Comparison of ENCODE assay signal across 35 cellular contexts in the genomic region with DNA sequence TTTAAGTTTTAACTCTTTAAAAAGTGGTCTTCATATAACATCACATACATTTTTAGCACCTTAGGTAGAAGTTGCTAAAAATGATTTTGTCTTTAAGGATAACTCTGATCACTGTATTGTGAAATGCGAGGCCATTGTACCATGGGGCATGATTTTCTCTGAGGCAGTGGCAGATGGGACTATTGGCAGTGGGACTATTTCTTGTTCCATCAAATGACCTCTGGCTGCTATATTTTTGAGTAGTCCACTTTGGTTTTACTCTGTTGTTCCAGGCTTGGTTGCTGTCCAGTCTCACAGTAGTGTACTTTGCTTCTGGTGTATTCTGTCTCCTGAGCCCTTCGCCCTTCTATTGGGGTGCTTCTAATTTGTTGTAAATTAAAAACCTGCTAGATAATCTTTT.
"Had no signal": no experiment of that assay in that cellular context is flagged by ENCODE, and none has a peak within 500 bp of the region (broad histone marks: within the 10 kb centered on the region; RNA-seq: fewer than 3 reads in every experiment).

No MANE protein-coding gene starts in this region.

- H3K27ac Mint-ChIP-seq: activated naive CD4-positive, alpha-beta T cell treated with anti-CD3 and anti-CD28 coated beads for 36 hours; activated naive CD4-positive, alpha-beta T cell treated with anti-CD3 and anti-CD28 coated beads, Interleukin-2, amount 10 ng/mL, durations not matched to agents 7 days and 5 days; activated naive CD4-positive, alpha-beta T cell treated with anti-CD3 and anti-CD28 coated beads, Interleukin-2, amount 50 U/mL, for 24 hours; activated naive CD4-positive, alpha-beta T cell treated with anti-CD3 and anti-CD28 coated beads, Interleukin-2, amount 50 U/mL, for 72 hours; activated naive CD8-positive, alpha-beta T cell; activated naive CD8-positive, alpha-beta T cell treated with anti-CD3 and anti-CD28 coated beads for 36 hours; activated naive CD8-positive, alpha-beta T cell treated with anti-CD3 and anti-CD28 coated beads, Interleukin-2, amount 10 ng/mL, durations not matched to agents 7 days and 5 days; activated naive CD8-positive, alpha-beta T cell treated with anti-CD3 and anti-CD28 coated beads, Interleukin-2, amount 50 U/mL, for 24 hours; activated T-cell treated with anti-CD3 and anti-CD28 coated beads, Interleukin-2, amount 50 U/mL, for 24 hours; activated T-cell treated with anti-CD3 and anti-CD28 coated beads, Interleukin-2, amount 50 U/mL, for 72 hours; activated T-helper 1 cell treated with anti-CD3 and anti-CD28 coated beads, Interleukin-12 subunit alpha, Interleukin-12 subunit beta, Interleukin-2, Interleukin-4 antibody, amounts not matched to agents 30 ng/mL and 10 ng/mL and 1 ng/mL, durations not matched to agents 14 hours and 24 hours and 36 hours; activated T-helper 17 cell treated with anti-CD3 and anti-CD28 coated beads, Interleukin-2, amount 50 U/mL, for 72 hours; brain had no signal

- DNase-seq: activated effector memory CD4-positive, alpha-beta T cell treated with anti-CD3 and anti-CD28 coated beads, Interleukin-2, amount 50 U/mL, for 16 hours; activated effector memory CD4-positive, alpha-beta T cell treated with Interleukin-2 at 50 U/mL for 16 hours; activated gamma-delta T cell; activated gamma-delta T cell treated with Interleukin-2 at 50 U/mL for 16 hours; activated naive CD4-positive, alpha-beta T cell; activated naive CD4-positive, alpha-beta T cell treated with anti-CD3 and anti-CD28 coated beads for 36 hours; activated naive CD4-positive, alpha-beta T cell treated with anti-CD3 and anti-CD28 coated beads, Interleukin-2, amount 10 ng/mL, durations not matched to agents 7 days and 5 days; activated naive CD4-positive, alpha-beta T cell treated with anti-CD3 and anti-CD28 coated beads, Interleukin-2, amount 50 U/mL, for 16 hours; activated naive CD4-positive, alpha-beta T cell treated with Interleukin-2 at 50 U/mL for 16 hours; activated naive CD8-positive, alpha-beta T cell treated with anti-CD3 and anti-CD28 coated beads for 36 hours; activated naive CD8-positive, alpha-beta T cell treated with anti-CD3 and anti-CD28 coated beads, Interleukin-2, amount 10 ng/mL, durations not matched to agents 7 days and 5 days; activated naive CD8-positive, alpha-beta T cell treated with anti-CD3 and anti-CD28 coated beads, Interleukin-2, amount 50 U/mL, for 24 hours; activated T-cell treated with anti-CD3 and anti-CD28 coated beads for 4 hours; activated T-cell treated with anti-CD3 and anti-CD28 coated beads, Interleukin-2, amount 50 U/mL, for 1 hour; activated T-cell treated with anti-CD3 and anti-CD28 coated beads, Interleukin-2, amount 50 U/mL, for 24 hours; activated T-cell treated with anti-CD3 and anti-CD28 coated beads, Interleukin-2, amount 50 U/mL, for 4 hours; activated T-cell treated with anti-CD3 and anti-CD28 coated beads, Interleukin-2, amount 50 U/mL, for 48 hours; activated T-cell treated with anti-CD3 and anti-CD28 coated beads, Interleukin-2, amount 50 U/mL, for 72 hours; adrenal gland; amniotic stem cell; amygdala; anterior cingulate cortex; aorta; brain microvascular endothelial cell; central memory CD4-positive, alpha-beta T cell had no signal

- ATAC-seq: activated naive CD4-positive, alpha-beta T cell treated with anti-CD3 and anti-CD28 coated beads, Interleukin-2, amount 50 U/mL, for 72 hours; activated naive CD8-positive, alpha-beta T cell treated with anti-CD3 and anti-CD28 coated beads, Interleukin-2, amount 50 U/mL, for 24 hours; activated T-cell treated with anti-CD3 and anti-CD28 coated beads, Interleukin-2, amount 50 U/mL, for 4 hours; activated T-cell treated with anti-CD3 and anti-CD28 coated beads, Interleukin-2, amount 50 U/mL, for 72 hours; activated T-helper 17 cell treated with anti-CD3 and anti-CD28 coated beads, Interleukin-2, amount 50 U/mL, for 72 hours had no signal

- H3K27ac ChIP-seq: adrenal gland, ascending aorta, brain microvascular endothelial cell, breast epithelium, cardiac muscle cell had no signal

- H3K4me3 Mint-ChIP-seq: activated naive CD4-positive, alpha-beta T cell treated with anti-CD3 and anti-CD28 coated beads for 36 hours; activated naive CD4-positive, alpha-beta T cell treated with anti-CD3 and anti-CD28 coated beads, Interleukin-2, amount 10 ng/mL, durations not matched to agents 7 days and 5 days; activated naive CD4-positive, alpha-beta T cell treated with anti-CD3 and anti-CD28 coated beads, Interleukin-2, amount 50 U/mL, for 24 hours; activated naive CD8-positive, alpha-beta T cell; activated naive CD8-positive, alpha-beta T cell treated with anti-CD3 and anti-CD28 coated beads for 36 hours; activated naive CD8-positive, alpha-beta T cell treated with anti-CD3 and anti-CD28 coated beads, Interleukin-2, amount 10 ng/mL, durations not matched to agents 7 days and 5 days; activated naive CD8-positive, alpha-beta T cell treated with anti-CD3 and anti-CD28 coated beads, Interleukin-2, amount 50 U/mL, for 24 hours; activated T-cell treated with anti-CD3 and anti-CD28 coated beads, Interleukin-2, amount 50 U/mL, for 24 hours; activated T-cell treated with anti-CD3 and anti-CD28 coated beads, Interleukin-2, amount 50 U/mL, for 4 hours; activated T-cell treated with anti-CD3 and anti-CD28 coated beads, Interleukin-2, amount 50 U/mL, for 72 hours; activated T-helper 1 cell treated with anti-CD3 and anti-CD28 coated beads, Interleukin-12 subunit alpha, Interleukin-12 subunit beta, Interleukin-2, Interleukin-4 antibody, amounts not matched to agents 30 ng/mL and 10 ng/mL and 1 ng/mL, durations not matched to agents 14 hours and 24 hours and 36 hours; activated T-helper 17 cell treated with anti-CD3 and anti-CD28 coated beads, Interleukin-2, amount 50 U/mL, for 72 hours; brain; central memory CD8-positive, alpha-beta T cell had no signal

- H3K4me1 ChIP-seq: adrenal gland, ascending aorta, breast epithelium had no signal

- H3K36me3 ChIP-seq: adrenal gland, ascending aorta, brain microvascular endothelial cell, breast epithelium, cardiac muscle cell had no signal

- H3K4me1 Mint-ChIP-seq: activated naive CD4-positive, alpha-beta T cell treated with anti-CD3 and anti-CD28 coated beads, Interleukin-2, amount 10 ng/mL, durations not matched to agents 7 days and 5 days; activated naive CD4-positive, alpha-beta T cell treated with anti-CD3 and anti-CD28 coated beads, Interleukin-2, amount 50 U/mL, for 24 hours; activated naive CD8-positive, alpha-beta T cell treated with anti-CD3 and anti-CD28 coated beads for 36 hours; activated naive CD8-positive, alpha-beta T cell treated with anti-CD3 and anti-CD28 coated beads, Interleukin-2, amount 10 ng/mL, durations not matched to agents 7 days and 5 days; activated naive CD8-positive, alpha-beta T cell treated with anti-CD3 and anti-CD28 coated beads, Interleukin-2, amount 50 U/mL, for 24 hours; activated T-helper 17 cell treated with anti-CD3 and anti-CD28 coated beads, Interleukin-2, amount 50 U/mL, for 72 hours; brain; central memory CD8-positive, alpha-beta T cell had no signal

- H3K27me3 Mint-ChIP-seq: activated naive CD4-positive, alpha-beta T cell treated with anti-CD3 and anti-CD28 coated beads, Interleukin-2, amount 10 ng/mL, durations not matched to agents 7 days and 5 days had no signal

- H3K9me3 ChIP-seq: adrenal gland had no signal

- H3K27me3 ChIP-seq: adrenal gland, ascending aorta, brain microvascular endothelial cell, breast epithelium, cardiac muscle cell had no signal

- H3K36me3 Mint-ChIP-seq: activated naive CD8-positive, alpha-beta T cell; activated naive CD8-positive, alpha-beta T cell treated with anti-CD3 and anti-CD28 coated beads for 36 hours; activated naive CD8-positive, alpha-beta T cell treated with anti-CD3 and anti-CD28 coated beads, Interleukin-2, amount 10 ng/mL, durations not matched to agents 7 days and 5 days; brain had no signal

- H3K4me3 ChIP-seq: adrenal gland, ascending aorta, breast epithelium, cardiac muscle cell had no signal
